In the genomic region with DNA sequence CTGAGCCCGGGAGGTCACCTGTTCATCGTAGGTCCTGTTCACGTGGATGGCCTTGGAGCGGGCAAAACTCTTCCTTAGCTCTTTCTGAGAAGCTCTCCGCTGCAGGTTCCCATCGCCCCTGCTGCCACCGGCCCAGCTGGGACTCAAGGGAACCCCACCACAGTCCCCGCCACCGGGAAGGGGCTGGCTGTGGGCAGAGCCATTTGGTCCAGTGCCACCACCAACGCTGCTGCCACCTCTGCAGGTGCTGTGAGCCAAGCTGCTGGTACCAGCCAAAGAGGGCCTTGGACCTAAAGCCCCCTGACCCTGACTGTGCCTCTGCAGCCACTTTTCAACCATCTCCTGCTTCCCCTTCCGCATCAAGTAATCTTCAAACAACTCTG, we compare ENCODE assay signal across 1 cellular context.
TF ChIP-seq lines count a peak whose summit lies in the region.

No MANE protein-coding gene starts in this region.

TF ChIP-seq in HepG2, 621 proteins besides CTCF, POLR2A, EP300 and RAD21:
- TF ChIP-seq ARNTL (CRISPR knock-in tag; IDR thresholded peaks at IDR 0.05) (no peak), ZNF207 (IDR thresholded peaks at IDR 0.05; ENCODE audit: borderline replicate concordance) (no peak), ZNF746 (CRISPR knock-in tag; IDR thresholded peaks at IDR 0.05) (no peak), NRL (CRISPR knock-in tag; IDR thresholded peaks at IDR 0.05; ENCODE audit: borderline replicate concordance) (no peak), NCOA1 (CRISPR knock-in tag; IDR thresholded peaks at IDR 0.05) (0 out of 2 replicates have a peak, but pooled peaks have one; percentile 9), ZNF83 (CRISPR knock-in tag; IDR thresholded peaks at IDR 0.05; ENCODE audit: borderline replicate concordance) (0 out of 2 replicates have a peak, but pooled peaks have one; percentile 15), NPAS2 (CRISPR knock-in tag; IDR thresholded peaks at IDR 0.05; ENCODE audit: borderline replicate concordance) (0 out of 2 replicates have a peak, but pooled peaks have one; percentile 22), PAWR (CRISPR knock-in tag; IDR thresholded peaks at IDR 0.05; ENCODE audit: borderline replicate concordance) (no peak), RARG (CRISPR knock-in tag; IDR thresholded peaks at IDR 0.05; ENCODE audit: low read depth) (no peak), CCAR2 (optimal IDR thresholded peaks at IDR 0.05; ENCODE audit: low read depth, low read length) (no peak), AGO1 (IDR thresholded peaks at IDR 0.05; ENCODE audit: low read depth, low read length, poor library complexity, severe bottlenecking) (peak; percentile 28), ZNF124 (CRISPR knock-in tag; IDR thresholded peaks at IDR 0.05) (no peak), ZNF282 (IDR thresholded peaks at IDR 0.05; ENCODE audit: partially characterized antibody) (no peak), GPBP1L1 (CRISPR knock-in tag; IDR thresholded peaks at IDR 0.05) (no peak), ZFP62 (CRISPR knock-in tag; IDR thresholded peaks at IDR 0.05) (no peak), SIX4 (CRISPR knock-in tag; IDR thresholded peaks at IDR 0.05) (no peak), ZNF143 (CRISPR knock-in tag; IDR thresholded peaks at IDR 0.05) (no peak), ZBTB2 (CRISPR knock-in tag; IDR thresholded peaks at IDR 0.05; ENCODE audit: low read depth) (no peak), CBX1 (IDR thresholded peaks at IDR 0.05; ENCODE audit: low read depth) (no peak), KLF6 (CRISPR knock-in tag; IDR thresholded peaks at IDR 0.05) (no peak), TOPORS (CRISPR knock-in tag; IDR thresholded peaks at IDR 0.05) (no peak), AKNA (CRISPR knock-in tag; IDR thresholded peaks at IDR 0.05; ENCODE audit: borderline replicate concordance) (no peak), AGO2 (optimal IDR thresholded peaks at IDR 0.05; ENCODE audit: low read depth, low read length) (peak; percentile 75), ELF4 (CRISPR knock-in tag; IDR thresholded peaks at IDR 0.05; ENCODE audit: borderline replicate concordance) (no peak), ZEB1 (IDR thresholded peaks at IDR 0.05; ENCODE audit: insufficient replicate concordance, low read depth) (no peak), ZNF275 (CRISPR knock-in tag; IDR thresholded peaks at IDR 0.05; ENCODE audit: borderline replicate concordance) (no peak), MTA1 (CRISPR knock-in tag; IDR thresholded peaks at IDR 0.05; ENCODE audit: borderline replicate concordance) (no peak), ZNF34 (CRISPR knock-in tag; IDR thresholded peaks at IDR 0.05; ENCODE audit: borderline replicate concordance) (no peak), HOXA3 (CRISPR knock-in tag; IDR thresholded peaks at IDR 0.05) (no peak), HNRNPL (IDR thresholded peaks at IDR 0.05; ENCODE audit: low read depth, low read length) (peak; percentile 57; the same call in 1 of the 2 replicates), GMEB2 (CRISPR knock-in tag; IDR thresholded peaks at IDR 0.05; ENCODE audit: low read depth) (no peak), ZNF678 (CRISPR knock-in tag; IDR thresholded peaks at IDR 0.05) (no peak), RELA (CRISPR knock-in tag; IDR thresholded peaks at IDR 0.05) (no peak), ZNF44 (CRISPR knock-in tag; IDR thresholded peaks at IDR 0.05) (no peak), ZNF253 (CRISPR knock-in tag; IDR thresholded peaks at IDR 0.05; ENCODE audit: borderline replicate concordance) (no peak), SMARCE1 (IDR thresholded peaks at IDR 0.05; ENCODE audit: borderline replicate concordance) (no peak)
- TF ChIP-seq, protein P1, sequence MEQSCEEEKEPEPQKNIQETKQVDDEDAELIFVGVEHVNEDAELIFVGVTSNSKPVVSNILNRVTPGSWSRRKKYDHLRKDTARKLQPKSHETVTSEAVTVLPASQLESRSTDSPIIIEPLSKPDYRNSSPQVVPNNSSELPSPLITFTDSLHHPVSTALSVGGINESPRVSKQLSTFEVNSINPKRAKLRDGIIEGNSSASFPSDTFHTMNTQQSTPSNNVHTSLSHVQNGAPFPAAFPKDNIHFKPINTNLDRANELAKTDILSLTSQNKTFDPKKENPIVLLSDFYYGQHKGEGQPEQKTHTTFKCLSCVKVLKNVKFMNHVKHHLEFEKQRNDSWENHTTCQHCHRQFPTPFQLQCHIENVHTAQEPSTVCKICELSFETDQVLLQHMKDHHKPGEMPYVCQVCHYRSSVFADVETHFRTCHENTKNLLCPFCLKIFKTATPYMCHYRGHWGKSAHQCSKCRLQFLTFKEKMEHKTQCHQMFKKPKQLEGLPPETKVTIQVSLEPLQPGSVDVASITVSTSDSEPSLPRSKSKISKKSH (CRISPR knock-in tag; IDR thresholded peaks at IDR 0.05; ENCODE audit: borderline replicate concordance) = no peak
- TF ChIP-seq, protein P2, sequence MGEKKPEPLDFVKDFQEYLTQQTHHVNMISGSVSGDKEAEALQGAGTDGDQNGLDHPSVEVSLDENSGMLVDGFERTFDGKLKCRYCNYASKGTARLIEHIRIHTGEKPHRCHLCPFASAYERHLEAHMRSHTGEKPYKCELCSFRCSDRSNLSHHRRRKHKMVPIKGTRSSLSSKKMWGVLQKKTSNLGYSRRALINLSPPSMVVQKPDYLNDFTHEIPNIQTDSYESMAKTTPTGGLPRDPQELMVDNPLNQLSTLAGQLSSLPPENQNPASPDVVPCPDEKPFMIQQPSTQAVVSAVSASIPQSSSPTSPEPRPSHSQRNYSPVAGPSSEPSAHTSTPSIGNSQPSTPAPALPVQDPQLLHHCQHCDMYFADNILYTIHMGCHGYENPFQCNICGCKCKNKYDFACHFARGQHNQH (CRISPR knock-in tag; IDR thresholded peaks at IDR 0.05) = no peak
- TF ChIP-seq, protein P3, sequence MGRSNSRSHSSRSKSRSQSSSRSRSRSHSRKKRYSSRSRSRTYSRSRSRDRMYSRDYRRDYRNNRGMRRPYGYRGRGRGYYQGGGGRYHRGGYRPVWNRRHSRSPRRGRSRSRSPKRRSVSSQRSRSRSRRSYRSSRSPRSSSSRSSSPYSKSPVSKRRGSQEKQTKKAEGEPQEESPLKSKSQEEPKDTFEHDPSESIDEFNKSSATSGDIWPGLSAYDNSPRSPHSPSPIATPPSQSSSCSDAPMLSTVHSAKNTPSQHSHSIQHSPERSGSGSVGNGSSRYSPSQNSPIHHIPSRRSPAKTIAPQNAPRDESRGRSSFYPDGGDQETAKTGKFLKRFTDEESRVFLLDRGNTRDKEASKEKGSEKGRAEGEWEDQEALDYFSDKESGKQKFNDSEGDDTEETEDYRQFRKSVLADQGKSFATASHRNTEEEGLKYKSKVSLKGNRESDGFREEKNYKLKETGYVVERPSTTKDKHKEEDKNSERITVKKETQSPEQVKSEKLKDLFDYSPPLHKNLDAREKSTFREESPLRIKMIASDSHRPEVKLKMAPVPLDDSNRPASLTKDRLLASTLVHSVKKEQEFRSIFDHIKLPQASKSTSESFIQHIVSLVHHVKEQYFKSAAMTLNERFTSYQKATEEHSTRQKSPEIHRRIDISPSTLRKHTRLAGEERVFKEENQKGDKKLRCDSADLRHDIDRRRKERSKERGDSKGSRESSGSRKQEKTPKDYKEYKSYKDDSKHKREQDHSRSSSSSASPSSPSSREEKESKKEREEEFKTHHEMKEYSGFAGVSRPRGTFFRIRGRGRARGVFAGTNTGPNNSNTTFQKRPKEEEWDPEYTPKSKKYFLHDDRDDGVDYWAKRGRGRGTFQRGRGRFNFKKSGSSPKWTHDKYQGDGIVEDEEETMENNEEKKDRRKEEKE (IDR thresholded peaks at IDR 0.05) = no peak
- TF ChIP-seq, protein P4, sequence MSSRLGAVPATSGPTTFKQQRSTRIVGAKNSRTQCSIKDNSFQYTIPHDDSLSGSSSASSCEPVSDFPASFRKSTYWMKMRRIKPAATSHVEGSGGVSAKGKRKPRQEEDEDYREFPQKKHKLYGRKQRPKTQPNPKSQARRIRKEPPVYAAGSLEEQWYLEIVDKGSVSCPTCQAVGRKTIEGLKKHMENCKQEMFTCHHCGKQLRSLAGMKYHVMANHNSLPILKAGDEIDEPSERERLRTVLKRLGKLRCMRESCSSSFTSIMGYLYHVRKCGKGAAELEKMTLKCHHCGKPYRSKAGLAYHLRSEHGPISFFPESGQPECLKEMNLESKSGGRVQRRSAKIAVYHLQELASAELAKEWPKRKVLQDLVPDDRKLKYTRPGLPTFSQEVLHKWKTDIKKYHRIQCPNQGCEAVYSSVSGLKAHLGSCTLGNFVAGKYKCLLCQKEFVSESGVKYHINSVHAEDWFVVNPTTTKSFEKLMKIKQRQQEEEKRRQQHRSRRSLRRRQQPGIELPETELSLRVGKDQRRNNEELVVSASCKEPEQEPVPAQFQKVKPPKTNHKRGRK (CRISPR knock-in tag; IDR thresholded peaks at IDR 0.05) = no peak
